In the genomic region with DNA sequence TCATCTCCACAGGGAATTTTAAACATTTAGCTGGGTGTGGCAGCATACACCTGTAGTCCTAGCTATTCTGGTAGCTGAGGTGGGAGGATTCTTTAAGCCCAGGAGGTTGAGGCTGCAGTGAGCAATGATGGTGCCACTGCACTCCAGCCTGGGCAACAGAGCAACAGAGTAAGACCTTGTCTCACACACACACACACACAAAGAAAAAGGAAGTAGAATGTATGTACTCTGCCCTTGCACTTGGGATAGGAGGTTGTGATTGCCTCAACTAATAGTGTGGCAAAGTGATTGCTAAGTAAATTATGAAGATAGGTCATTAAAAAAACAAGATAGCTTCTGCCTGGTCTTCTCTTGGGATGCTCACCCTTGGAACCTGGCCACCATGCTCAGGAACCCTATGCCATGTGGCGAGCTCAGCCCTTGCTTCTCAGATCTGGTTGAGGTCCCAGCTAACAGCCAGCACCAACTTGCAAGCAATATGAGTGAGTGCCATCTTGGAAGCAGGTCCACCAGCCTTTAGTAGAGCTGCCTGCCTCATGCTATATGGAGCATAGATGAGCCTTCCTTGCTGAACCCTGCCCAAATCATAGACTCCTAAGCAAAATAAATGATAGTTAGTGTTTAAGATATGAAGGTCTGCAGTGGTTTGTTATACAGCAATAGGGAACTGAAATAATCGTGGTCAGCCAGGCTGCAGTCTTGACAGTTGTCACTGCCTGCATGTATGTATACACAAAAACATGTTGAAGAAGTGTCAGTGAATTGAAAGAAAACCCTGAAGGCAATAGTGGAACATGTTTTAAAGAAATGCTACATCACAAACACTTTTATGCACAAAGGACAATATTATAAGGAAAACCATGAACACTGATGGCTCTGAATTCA, we compare ENCODE assay signal across 11 cellular contexts. TPM values are rescaled to one million over a fixed set of nuclear protein-coding genes. Genes with fewer than 3 reads are reported as not detected.
A peak's percentile ranks its signal among the peaks of the same experiment; 100 is the strongest.
DNase-seq lines count a peak whose midpoint lies in the region; ATAC-seq and TF ChIP-seq lines count a peak whose summit lies in the region.
"Had no signal": no experiment of that assay in that cellular context is flagged by ENCODE, and none has a peak within 500 bp of the region (broad histone marks: within the 10 kb centered on the region; RNA-seq: fewer than 3 reads in every experiment).

No MANE protein-coding gene starts in this region.

- no peaks in the 10 kb centered on the region for H3K27me3 ChIP-seq in left lung
- H3K27me3 ChIP-seq: right atrium auricular region had no signal

- intact Hi-C loops in left lung (cut with DNase I) = no loop called here

- peaks cover 0 to 1% of the 10 kb centered on the region in 2 donors for H3K4me1 ChIP-seq in left lung

- H3K27ac ChIP-seq in left lung = no peak overlapping the region
- H3K27ac ChIP-seq: right atrium auricular region had no signal

- H3K4me3 ChIP-seq in NB4 (ENCODE audit: low read depth, low read length) = no peak overlapping the region
- H3K4me3 ChIP-seq in left lung = no peak overlapping the region
- H3K4me3 ChIP-seq: right atrium auricular region had no signal

- no peak for TF ChIP-seq POLR2A in NB4 (IDR thresholded peaks at IDR 0.05; ENCODE audit: extremely low read depth, insufficient read length)

- TF ChIP-seq CTCF in GM20000 (IDR thresholded peaks at IDR 0.05; ENCODE audit: extremely low read depth, missing control alignments) (no peak), NB4 (IDR thresholded peaks at IDR 0.05; ENCODE audit: low read depth, low read length) (no peak), left lung (IDR thresholded peaks at IDR 0.05) (no peak)

- DNase-seq in GM20000 (ENCODE audit: low spot score) (peak; percentile 28), NB4 (ENCODE audit: low read depth) (peak; percentile 26), left lung (no peak), NCI-H526 (lab: John Stamatoyannopoulos, UW) (no peak), HCEC 1CT (no peak)
- DNase-seq in stimulated activated naive CD4-positive, alpha-beta T cell (lab: John Stamatoyannopoulos, UW) = no peak
- DNase-seq: activated T-cell treated with anti-CD3 and anti-CD28 coated beads, Interleukin-2, amount 50 U/mL, for 48 hours; NCI-H187 had no signal

- peaks cover 0 to 9% of the 10 kb centered on the region in 2 donors for H3K36me3 ChIP-seq in left lung

- peak; percentile 79 for ATAC-seq in GM18499 (IDR thresholded peaks at IDR 0.05; ENCODE audit: insufficient read depth, unreplicated experiment)
- peak; percentile 70 for ATAC-seq in HG03060 (IDR thresholded peaks at IDR 0.05; ENCODE audit: low read depth, unreplicated experiment)
- no peak for ATAC-seq in left lung

- no peaks in the 10 kb centered on the region for H3K9me3 ChIP-seq in left lung
- H3K9me3 ChIP-seq: right atrium auricular region had no signal

RNA-seq across cellular contexts. Expression of a gene that starts 30.1 kb away (rescaled TPM):
- total RNA-seq in left lung = 10 to 100 TPM in 1 of 2 donors, 1 to 10 TPM in 1; 9.4 to 13.9 TPM

Comparison
In these comparisons a context has a peak if more than half of its experiments do, and no peak if none do; other contexts are left out.
1. DNase-seq: peak in GM20000 (single experiment) and NB4 (single experiment); none in left lung (0 of 2), stimulated activated naive CD4-positive, alpha-beta T cell (0 of 6), NCI-H526 (0 of 2) and HCEC 1CT (single experiment).